ENCODE assay signal across 21 cellular contexts in the genomic region with DNA sequence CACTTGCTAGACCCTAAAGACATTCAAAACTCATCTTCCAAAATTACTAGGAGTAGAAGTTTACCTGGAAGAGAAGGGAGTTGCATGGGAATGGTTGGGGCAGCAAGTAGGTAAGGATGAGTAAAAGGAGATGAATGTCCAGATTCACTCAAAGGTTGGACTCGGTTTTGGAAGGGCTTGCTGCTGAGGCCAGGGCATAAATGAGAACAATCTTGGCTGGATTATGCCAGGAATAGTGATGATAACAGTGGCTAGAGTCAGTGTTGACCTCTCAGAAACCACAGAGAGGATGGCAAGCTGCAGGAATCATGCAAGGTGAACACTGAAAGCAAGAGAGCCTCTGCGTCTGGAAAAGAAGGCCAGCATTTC. TPM values are rescaled to one million over a fixed set of nuclear protein-coding genes. Genes with fewer than 3 reads are reported as not detected.
DNase-seq lines count a peak whose midpoint lies in the region; ATAC-seq and TF ChIP-seq lines count a peak whose summit lies in the region.
"Had no signal": no experiment of that assay in that cellular context is flagged by ENCODE, and none has a peak within 500 bp of the region (broad histone marks: within the 10 kb centered on the region; RNA-seq: fewer than 3 reads in every experiment).

No MANE protein-coding gene starts in this region.

- no peak overlapping the region for H3K4me3 ChIP-seq in endodermal cell (ENCODE audit: low read length)
- H3K4me3 ChIP-seq: GM12878, GM23338 had no signal

- peaks cover 18% of the 10 kb centered on the region for H3K4me1 Mint-ChIP-seq in endodermal cell
- H3K4me1 Mint-ChIP-seq: CD4-positive, alpha-beta memory T cell; GM23338 had no signal

- no peak overlapping the region for H3K27ac Mint-ChIP-seq in endodermal cell
- H3K27ac Mint-ChIP-seq: CD4-positive, alpha-beta memory T cell; GM23338; H9 had no signal

- ATAC-seq in left lobe of liver (peak; percentile 6), omental fat pad (ENCODE audit: low FRiP score) (peak; percentile 59), HG03175 (IDR thresholded peaks at IDR 0.05; ENCODE audit: unreplicated experiment) (no peak), GM18517 (IDR thresholded peaks at IDR 0.05; ENCODE audit: unreplicated experiment) (no peak)
- ATAC-seq: GM12878, GM23338, HCT116 had no signal

- TF ChIP-seq CTCF in endodermal cell (conservative IDR thresholded peaks at IDR 0.05) (no peak), omental fat pad (IDR thresholded peaks at IDR 0.05) (no peak)

- WGBS in endodermal cell (ENCODE audit: insufficient coverage in 1 of 2, insufficient read length in 1 of 2), 2 experiments, result 88 to 90% methylated on average over 2 of the region's 2 CpGs

- H3K4me1 ChIP-seq in endodermal cell (ENCODE audit: control insufficient read depth, insufficient read depth, low read length), result no peaks in the 10 kb centered on the region
- H3K4me1 ChIP-seq: Caco-2 had no signal

- H3K36me3 ChIP-seq in endodermal cell (ENCODE audit: control insufficient read depth, insufficient read depth, low read length), result no peaks in the 10 kb centered on the region

- peaks cover 14% of the 10 kb centered on the region for H3K27me3 Mint-ChIP-seq in endodermal cell (ENCODE audit: insufficient read depth)

- no peaks in the 10 kb centered on the region for H3K36me3 Mint-ChIP-seq in endodermal cell (ENCODE audit: low read depth)
- H3K36me3 Mint-ChIP-seq: CD4-positive, alpha-beta memory T cell had no signal

- H3K4me3 Mint-ChIP-seq in endodermal cell, result no peak overlapping the region
- H3K4me3 Mint-ChIP-seq: CD4-positive, alpha-beta memory T cell; GM23338; H9 had no signal

- peak; percentile 20 for DNase-seq in endodermal cell
- DNase-seq in left lobe of liver (ENCODE audit: low spot score), result no peak
- DNase-seq in omental fat pad (ENCODE audit: low spot score), result no peak
- no peak for DNase-seq in NCI-H510A (lab: John Stamatoyannopoulos, UW)
- DNase-seq: C1 segment of cervical spinal cord; Caco-2; CD4-positive, alpha-beta memory T cell; DMS 273 treated with DMSO at 0.1 percent for 48 hours; DMS79; EL; GDM1; H9 had no signal

- no peaks in the 10 kb centered on the region for H3K9me3 ChIP-seq in endodermal cell (ENCODE audit: control insufficient read depth, low read length)
- H3K9me3 ChIP-seq: Caco-2 had no signal

- no peak overlapping the region for H3K9ac ChIP-seq in endodermal cell (ENCODE audit: extremely low read depth, low read length, poor library complexity, severe bottlenecking)

- no peak overlapping the region for H3K27ac ChIP-seq in endodermal cell (ENCODE audit: low read depth, low read length)

- no peaks in the 10 kb centered on the region for H3K9me3 Mint-ChIP-seq in endodermal cell
- H3K9me3 Mint-ChIP-seq: CD4-positive, alpha-beta memory T cell; GM23338; H9 had no signal

- peaks cover 5% of the 10 kb centered on the region for H3K27me3 ChIP-seq in endodermal cell (ENCODE audit: control insufficient read depth, insufficient read depth, low read length, poor library complexity, severe bottlenecking)

RNA-seq across cellular contexts. Expression of gene C8A, which starts 43.4 kb away (rescaled TPM):
- not detected for total RNA-seq in endodermal cell
- not detected for polyA plus RNA-seq in endodermal cell (2013, experiment 1 of 2)
- polyA plus RNA-seq in endodermal cell (2013, experiment 2 of 2), result not detected
- 302 TPM for total RNA-seq in left lobe of liver
- not detected for total RNA-seq in omental fat pad
- total RNA-seq: A172; A673; Caco-2; CD4-positive, alpha-beta memory T cell; GM12878; GM23338; H4; H9 had no signal
- polyA plus RNA-seq: BJ; CD4-positive, alpha-beta memory T cell; GM12878; GM23338 had no signal

Comparison
In these comparisons a context has a peak if more than half of its experiments do, and no peak if none do; other contexts are left out.
1. ATAC-seq: peak in left lobe of liver (single experiment) and omental fat pad (single experiment); none in HG03175 (single experiment) and GM18517 (single experiment).
2. RNA of gene C8A, which starts 43.4 kb away (total RNA-seq): 302 TPM in left lobe of liver (single experiment); not detected in endodermal cell and not detected in omental fat pad; every median in the first group is over 100 times any median in the second.